Comparison of ENCODE assay signal across 9 cellular contexts in the genomic region with DNA sequence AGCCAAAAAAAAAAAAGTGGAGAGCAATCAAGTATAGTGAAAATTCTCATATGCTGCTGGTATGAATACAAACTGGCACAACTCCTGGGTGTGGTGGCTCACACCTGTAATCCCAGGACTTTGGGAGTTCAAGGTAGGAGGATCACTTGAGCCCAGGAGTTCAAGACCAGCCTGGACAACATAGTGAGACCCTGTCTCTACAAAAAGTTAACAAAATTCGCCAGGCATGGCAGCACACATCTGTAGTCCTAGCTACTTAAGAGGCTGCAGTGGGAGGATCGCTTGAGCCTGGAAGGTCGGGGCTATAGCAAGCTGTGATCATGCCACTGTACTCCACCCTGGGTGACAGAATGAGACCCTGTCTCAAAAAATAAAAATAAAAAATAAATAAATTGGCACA.
"Had no signal": no experiment of that assay in that cellular context is flagged by ENCODE, and none has a peak within 500 bp of the region (broad histone marks: within the 10 kb centered on the region; RNA-seq: fewer than 3 reads in every experiment).

No MANE protein-coding gene starts in this region.

- H3K9me3 ChIP-seq: HAP-1 had no signal

- H3K4me3 Mint-ChIP-seq: HFFc6 had no signal

- H3K36me3 ChIP-seq: HAP-1 had no signal

- H3K9ac ChIP-seq: GM23248, KMS-11 had no signal

- H3K9me3 Mint-ChIP-seq: HFFc6 had no signal

- H2AFZ ChIP-seq: GM23248 had no signal

- H3K27ac ChIP-seq: GM23248, HL-60, KMS-11 had no signal

- H3K4me2 ChIP-seq: KMS-11 had no signal

- H3K4me3 ChIP-seq: GM23248, HAP-1 had no signal

- DNase-seq: GOT3, H7, HFFc6, KBM-7 had no signal

- ATAC-seq: HCT116 had no signal
